ENCODE assay signal across 19 cellular contexts in genomic region chr9:122314193-122314592, GRCh38. TPM values are rescaled to one million over a fixed set of nuclear protein-coding genes. Genes with fewer than 3 reads are reported as not detected.
"Had no signal": no experiment of that assay in that cellular context is flagged by ENCODE, and none has a peak within 500 bp of the region (broad histone marks: within the 10 kb centered on the region; RNA-seq: fewer than 3 reads in every experiment).

No MANE protein-coding gene starts in this region.

- FAIRE-seq: kidney, small intestine had no signal

- H3K36me3 Mint-ChIP-seq: natural killer cell had no signal

- H3K4me1 ChIP-seq: gastrocnemius medialis had no signal

- H3K9me3 Mint-ChIP-seq: activated B cell treated with CpG ODN at 0.5 μM for 24 hours; activated CD4-positive, alpha-beta T cell treated with anti-CD3 and anti-CD28 coated beads, Interleukin-2, amount 10 ng/mL, durations not matched to agents 7 days and 5 days; activated naive CD4-positive, alpha-beta T cell treated with anti-CD3 and anti-CD28 coated beads, Interleukin-2, amount 10 ng/mL, durations not matched to agents 7 days and 5 days; activated T-helper 2 cell treated with anti-CD3 and anti-CD28 coated beads, Interferon-gamma antibody, Interleukin-2, Interleukin-4, amounts not matched to agents 10 μg/mL and 5 μg/mL and 100 μg/mL, durations not matched to agents 14 hours and 24 hours and 36 hours; memory B cell; natural killer cell had no signal

- DNase-seq: activated B cell treated with CpG ODN at 0.5 μM for 24 hours; activated CD4-positive, alpha-beta T cell treated with anti-CD3 and anti-CD28 coated beads, Interleukin-2, amount 10 ng/mL, durations not matched to agents 7 days and 5 days; activated CD8-positive, alpha-beta memory T cell treated with anti-CD3 and anti-CD28 coated beads for 24 hours; activated naive CD4-positive, alpha-beta T cell treated with anti-CD3 and anti-CD28 coated beads, Interleukin-2, amount 10 ng/mL, durations not matched to agents 7 days and 5 days; caudate nucleus; effector CD8-positive, alpha-beta T cell; gastrocnemius medialis; heart right ventricle; kidney; left ventricle myocardium inferior; natural killer cell; small intestine; stomach had no signal

- ATAC-seq: gastrocnemius medialis, heart right ventricle, natural killer cell had no signal

- H3K27ac Mint-ChIP-seq: activated B cell treated with CpG ODN at 0.5 μM for 24 hours; activated CD4-positive, alpha-beta T cell treated with anti-CD3 and anti-CD28 coated beads, Interleukin-2, amount 10 ng/mL, durations not matched to agents 7 days and 5 days; activated naive CD4-positive, alpha-beta T cell treated with anti-CD3 and anti-CD28 coated beads, Interleukin-2, amount 10 ng/mL, durations not matched to agents 7 days and 5 days; activated T-helper 2 cell treated with anti-CD3 and anti-CD28 coated beads, Interferon-gamma antibody, Interleukin-2, Interleukin-4, amounts not matched to agents 10 μg/mL and 5 μg/mL and 100 μg/mL, durations not matched to agents 14 hours and 24 hours and 36 hours; memory B cell; natural killer cell had no signal

- H3K27me3 ChIP-seq: gastrocnemius medialis, heart right ventricle, right atrium auricular region, stomach had no signal

- H3K27ac ChIP-seq: coronary artery, epithelial cell of prostate, gastrocnemius medialis, heart right ventricle, left ventricle myocardium inferior, right atrium auricular region, stomach, thoracic aorta had no signal

- H3K27me3 Mint-ChIP-seq: activated B cell treated with CpG ODN at 0.5 μM for 24 hours; activated CD4-positive, alpha-beta T cell treated with anti-CD3 and anti-CD28 coated beads, Interleukin-2, amount 10 ng/mL, durations not matched to agents 7 days and 5 days; activated naive CD4-positive, alpha-beta T cell treated with anti-CD3 and anti-CD28 coated beads, Interleukin-2, amount 10 ng/mL, durations not matched to agents 7 days and 5 days; memory B cell had no signal

- H3K4me1 Mint-ChIP-seq: activated B cell treated with CpG ODN at 0.5 μM for 24 hours; activated CD4-positive, alpha-beta T cell treated with anti-CD3 and anti-CD28 coated beads, Interleukin-2, amount 10 ng/mL, durations not matched to agents 7 days and 5 days; activated naive CD4-positive, alpha-beta T cell treated with anti-CD3 and anti-CD28 coated beads, Interleukin-2, amount 10 ng/mL, durations not matched to agents 7 days and 5 days; natural killer cell had no signal

- H3K4me3 Mint-ChIP-seq: activated B cell treated with CpG ODN at 0.5 μM for 24 hours; activated CD4-positive, alpha-beta T cell treated with anti-CD3 and anti-CD28 coated beads, Interleukin-2, amount 10 ng/mL, durations not matched to agents 7 days and 5 days; activated naive CD4-positive, alpha-beta T cell treated with anti-CD3 and anti-CD28 coated beads, Interleukin-2, amount 10 ng/mL, durations not matched to agents 7 days and 5 days; memory B cell; natural killer cell had no signal

- H3K4me3 ChIP-seq: coronary artery, gastrocnemius medialis, heart right ventricle, left ventricle myocardium inferior, right atrium auricular region, stomach, thoracic aorta had no signal

- H3K9me3 ChIP-seq: gastrocnemius medialis, heart right ventricle, left ventricle myocardium inferior, right atrium auricular region, stomach, thoracic aorta had no signal

RNA-seq across cellular contexts. Expression of gene PTGS1, which starts 56.6 kb away (rescaled TPM):
- total RNA-seq: activated CD4-positive, alpha-beta T cell treated with anti-CD3 and anti-CD28 coated beads, Interleukin-2, amount 10 ng/mL, durations not matched to agents 7 days and 5 days had no signal
